10 cellular contexts compared by ENCODE assay signal in genomic region chr6:135053433-135053832, GRCh38. TPM values are rescaled to one million over a fixed set of nuclear protein-coding genes. Genes with fewer than 3 reads are reported as not detected.
DNase-seq lines count a peak whose midpoint lies in the region; ATAC-seq, FAIRE-seq and TF ChIP-seq lines count a peak whose summit lies in the region.
"Had no signal": no experiment of that assay in that cellular context is flagged by ENCODE, and none has a peak within 500 bp of the region (broad histone marks: within the 10 kb centered on the region; RNA-seq: fewer than 3 reads in every experiment).

No MANE protein-coding gene starts in this region.

- H3K36me3 ChIP-seq in CD8-positive, alpha-beta memory T cell (ENCODE audit: insufficient read depth, low read length) = peaks cover 11% of the 10 kb centered on the region
- H3K36me3 ChIP-seq in neural cell (ENCODE audit: insufficient read depth, low read length) = peaks cover 4% of the 10 kb centered on the region

- no peak for ATAC-seq in HG02588 (IDR thresholded peaks at IDR 0.05; ENCODE audit: unreplicated experiment)

- H2AFZ ChIP-seq in neural cell (ENCODE audit: low read depth, low read length) = peak overlapping the region; percentile 86

- no peaks in the 10 kb centered on the region for H3F3A ChIP-seq in neural cell (ENCODE audit: insufficient read depth, low read length, poor library complexity, severe bottlenecking)

- H3K79me2 ChIP-seq in neural cell (replicated peaks; ENCODE audit: insufficient read depth, low read length) = peaks cover 48% of the 10 kb centered on the region

- peak overlapping the region; percentile 89 for H3K9ac ChIP-seq in neural cell (ENCODE audit: low read length)

- H3K4me3 Mint-ChIP-seq in CD8-positive, alpha-beta memory T cell = peak overlapping the region; percentile 97 to 100 (median 99)
- H3K4me3 Mint-ChIP-seq in dendritic cell treated with granulocyte-macrophage colony-stimulating factor and Interleukin-4, amounts not matched to agents 40 ng/mL and 50 ng/mL, for 4 days = peak overlapping the region; percentile 79

- TF ChIP-seq RAD21 in neural cell (conservative IDR thresholded peaks at IDR 0.05) = no peak

- POLR2A ChIA-PET in CD8-positive, alpha-beta memory T cell (lab: Charles Lee) = interaction anchor here (1.8 kb wide), 2 partner anchors 50 to 1237 kb away, joined by 7 read pairs; partner anchors contain the start of gene BCLAF1

- FAIRE-seq in urothelium cell line (lab: Jason Lieb, UNC) = no peak

- CTCF ChIA-PET in CD8-positive, alpha-beta memory T cell (lab: Charles Lee) = interaction anchor here (1.0 to 2.1 kb wide), 2 partner anchors 8 to 92 kb away, joined by 3 to 5 read pairs; no protein-coding TSS in a partner anchor

- peaks cover 5 to 32% (median 8%) of the 10 kb centered on the region in 3 donors for H3K36me3 Mint-ChIP-seq in CD8-positive, alpha-beta memory T cell
- H3K36me3 Mint-ChIP-seq in dendritic cell treated with granulocyte-macrophage colony-stimulating factor and Interleukin-4, amounts not matched to agents 40 ng/mL and 50 ng/mL, for 4 days (ENCODE audit: low read depth) = peaks cover 24% of the 10 kb centered on the region

- peaks cover 1 to 5% of the 10 kb centered on the region in 2 donors for H3K27me3 Mint-ChIP-seq in CD8-positive, alpha-beta memory T cell
- H3K27me3 Mint-ChIP-seq in dendritic cell treated with granulocyte-macrophage colony-stimulating factor and Interleukin-4, amounts not matched to agents 40 ng/mL and 50 ng/mL, for 4 days = no peaks in the 10 kb centered on the region

- peak overlapping the region; percentile 98 to 99 (median 99) for H3K27ac Mint-ChIP-seq in CD8-positive, alpha-beta memory T cell
- no peak overlapping the region for H3K27ac Mint-ChIP-seq in dendritic cell treated with granulocyte-macrophage colony-stimulating factor and Interleukin-4, amounts not matched to agents 40 ng/mL and 50 ng/mL, for 4 days

- peak overlapping the region; percentile 91 for H3K27ac ChIP-seq in CD8-positive, alpha-beta memory T cell (ENCODE audit: low read depth, low read length)
- H3K27ac ChIP-seq in neural cell (ENCODE audit: low read length) = no peak overlapping the region

- peaks cover 43 to 57% (median 54%) of the 10 kb centered on the region in 3 donors for H3K4me1 Mint-ChIP-seq in CD8-positive, alpha-beta memory T cell
- H3K4me1 Mint-ChIP-seq in dendritic cell treated with granulocyte-macrophage colony-stimulating factor and Interleukin-4, amounts not matched to agents 40 ng/mL and 50 ng/mL, for 4 days (ENCODE audit: low read depth) = peaks cover 33% of the 10 kb centered on the region

- no peaks in the 10 kb centered on the region for H3K9me3 Mint-ChIP-seq in CD8-positive, alpha-beta memory T cell
- no peaks in the 10 kb centered on the region for H3K9me3 Mint-ChIP-seq in dendritic cell treated with granulocyte-macrophage colony-stimulating factor and Interleukin-4, amounts not matched to agents 40 ng/mL and 50 ng/mL, for 4 days

- TF ChIP-seq CTCF in NB4 (IDR thresholded peaks at IDR 0.05; ENCODE audit: low read depth, low read length) = no peak
- TF ChIP-seq CTCF in neural cell (IDR thresholded peaks at IDR 0.05; ENCODE audit: poor library complexity, severe bottlenecking) = no peak

- no peaks in the 10 kb centered on the region for H3K27me3 ChIP-seq in CD8-positive, alpha-beta memory T cell (ENCODE audit: insufficient read depth, low read length, poor library complexity, severe bottlenecking)
- H3K27me3 ChIP-seq in neural cell (ENCODE audit: insufficient read depth, low read depth, low read length) = no peaks in the 10 kb centered on the region

- no peaks in the 10 kb centered on the region for H3K9me3 ChIP-seq in CD8-positive, alpha-beta memory T cell (ENCODE audit: low read length)
- no peaks in the 10 kb centered on the region for H3K9me3 ChIP-seq in neural cell (ENCODE audit: low read length)

- H3K9me2 ChIP-seq in neural cell (ENCODE audit: insufficient read depth, low read length) = no peaks in the 10 kb centered on the region

- TF ChIP-seq POLR2A in NB4 (IDR thresholded peaks at IDR 0.05; ENCODE audit: extremely low read depth, insufficient read length) = no peak

- H3K4me2 ChIP-seq in neural cell (ENCODE audit: low read length) = peak overlapping the region; percentile 92

- no peak for TF ChIP-seq EP300 in neural cell (conservative IDR thresholded peaks at IDR 0.05; ENCODE audit: poor library complexity, severe bottlenecking)

- no peak for DNase-seq in CD8-positive, alpha-beta memory T cell
- DNase-seq in NB4 (ENCODE audit: low read depth) (no peak), urothelium cell line (ENCODE audit: low spot score) (no peak), RPMI8226 (no peak)
- no peak for DNase-seq in stimulated activated CD4-positive, alpha-beta T cell treated with anti-CD3 and anti-CD28 coated beads, Interleukin-4, amount 100 ng/mL, for 24 hours
- DNase-seq: activated effector memory CD4-positive, alpha-beta T cell treated with Interleukin-2 at 50 U/mL for 16 hours; NCI-H1048 had no signal

- H3K4me3 ChIP-seq in CD8-positive, alpha-beta memory T cell (ENCODE audit: low read length) = peak overlapping the region; percentile 93
- H3K4me3 ChIP-seq in NB4 (ENCODE audit: low read depth, low read length) = peak overlapping the region; percentile 98
- H3K4me3 ChIP-seq in neural cell (ENCODE audit: low read length) = peak overlapping the region; percentile 84

- peaks cover 44% of the 10 kb centered on the region for H3K4me1 ChIP-seq in CD8-positive, alpha-beta memory T cell (ENCODE audit: insufficient read depth, low read length)

- H4K20me1 ChIP-seq in neural cell (ENCODE audit: insufficient read depth) = no peaks in the 10 kb centered on the region

- intact Hi-C loops in dendritic cell treated with granulocyte-macrophage colony-stimulating factor and Interleukin-4, amounts not matched to agents 40 ng/mL and 50 ng/mL, for 4 days (cut with micrococcal nuclease) = no loop called here

TF ChIP-seq in neural cell, 6 proteins besides CTCF, POLR2A, EP300 and RAD21:
- TF ChIP-seq EZH2 (IDR thresholded peaks at IDR 0.05; ENCODE audit: borderline replicate concordance, insufficient read depth, low read length, poor library complexity, severe bottlenecking) = no peak
- TF ChIP-seq MXI1 (conservative IDR thresholded peaks at IDR 0.05; ENCODE audit: poor library complexity, severe bottlenecking) = no peak
- TF ChIP-seq TAF1 (IDR thresholded peaks at IDR 0.05; ENCODE audit: low read depth) = no peak
- TF ChIP-seq, protein P1, sequence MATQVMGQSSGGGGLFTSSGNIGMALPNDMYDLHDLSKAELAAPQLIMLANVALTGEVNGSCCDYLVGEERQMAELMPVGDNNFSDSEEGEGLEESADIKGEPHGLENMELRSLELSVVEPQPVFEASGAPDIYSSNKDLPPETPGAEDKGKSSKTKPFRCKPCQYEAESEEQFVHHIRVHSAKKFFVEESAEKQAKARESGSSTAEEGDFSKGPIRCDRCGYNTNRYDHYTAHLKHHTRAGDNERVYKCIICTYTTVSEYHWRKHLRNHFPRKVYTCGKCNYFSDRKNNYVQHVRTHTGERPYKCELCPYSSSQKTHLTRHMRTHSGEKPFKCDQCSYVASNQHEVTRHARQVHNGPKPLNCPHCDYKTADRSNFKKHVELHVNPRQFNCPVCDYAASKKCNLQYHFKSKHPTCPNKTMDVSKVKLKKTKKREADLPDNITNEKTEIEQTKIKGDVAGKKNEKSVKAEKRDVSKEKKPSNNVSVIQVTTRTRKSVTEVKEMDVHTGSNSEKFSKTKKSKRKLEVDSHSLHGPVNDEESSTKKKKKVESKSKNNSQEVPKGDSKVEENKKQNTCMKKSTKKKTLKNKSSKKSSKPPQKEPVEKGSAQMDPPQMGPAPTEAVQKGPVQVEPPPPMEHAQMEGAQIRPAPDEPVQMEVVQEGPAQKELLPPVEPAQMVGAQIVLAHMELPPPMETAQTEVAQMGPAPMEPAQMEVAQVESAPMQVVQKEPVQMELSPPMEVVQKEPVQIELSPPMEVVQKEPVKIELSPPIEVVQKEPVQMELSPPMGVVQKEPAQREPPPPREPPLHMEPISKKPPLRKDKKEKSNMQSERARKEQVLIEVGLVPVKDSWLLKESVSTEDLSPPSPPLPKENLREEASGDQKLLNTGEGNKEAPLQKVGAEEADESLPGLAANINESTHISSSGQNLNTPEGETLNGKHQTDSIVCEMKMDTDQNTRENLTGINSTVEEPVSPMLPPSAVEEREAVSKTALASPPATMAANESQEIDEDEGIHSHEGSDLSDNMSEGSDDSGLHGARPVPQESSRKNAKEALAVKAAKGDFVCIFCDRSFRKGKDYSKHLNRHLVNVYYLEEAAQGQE (IDR thresholded peaks at IDR 0.05; ENCODE audit: borderline replicate concordance) = no peak
- no peak for TF ChIP-seq SMC3 (conservative IDR thresholded peaks at IDR 0.05; ENCODE audit: poor library complexity)
- TF ChIP-seq POLR2AphosphoS5 (IDR thresholded peaks at IDR 0.05) = no peak

RNA-seq across cellular contexts. Expression of gene HBS1L, which starts 1.2 kb away (rescaled TPM):
- total RNA-seq in CD8-positive, alpha-beta memory T cell = 100 to 1,000 TPM; 145 to 147 TPM
- 45.6 TPM for polyA plus RNA-seq in CD8-positive, alpha-beta memory T cell
- 72.0 and 103 TPM in 2 replicates for polyA plus RNA-seq in neural cell
- polyA minus RNA-seq in neural cell = 123 and 172 TPM in 2 replicates
